ENCODE assay signal across 9 cellular contexts in the genomic region with DNA sequence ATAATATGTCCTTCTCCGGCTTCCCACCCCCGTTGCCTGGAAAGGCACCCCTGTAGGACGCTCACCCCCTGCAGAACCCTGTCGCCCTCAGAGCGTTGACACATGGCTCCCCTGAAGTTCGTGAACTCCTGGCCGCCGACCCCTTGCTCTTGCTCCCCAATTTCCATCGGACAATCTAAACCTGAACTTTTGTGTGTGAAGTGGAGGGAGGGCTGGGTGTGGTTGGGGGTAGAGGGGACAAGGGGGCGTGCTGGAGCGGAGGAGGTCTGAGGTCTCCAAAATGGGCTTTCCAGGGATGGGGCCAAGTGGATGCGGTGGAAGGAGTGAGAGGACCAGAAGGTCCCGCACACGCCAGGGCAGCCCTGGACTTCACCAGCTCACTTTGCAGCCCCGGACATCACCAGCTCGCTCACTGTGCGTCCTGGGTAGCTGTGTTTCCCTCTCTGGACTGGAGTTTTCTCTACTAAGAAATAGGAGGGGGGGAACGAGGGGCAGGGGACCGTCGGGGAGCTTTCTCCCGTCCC. TPM values are rescaled to one million over a fixed set of nuclear protein-coding genes. Genes with fewer than 3 reads are reported as not detected.
A peak's percentile ranks its signal among the peaks of the same experiment; 100 is the strongest.
DNase-seq lines count a peak whose midpoint lies in the region; ATAC-seq and TF ChIP-seq lines count a peak whose summit lies in the region.
"Had no signal": no experiment of that assay in that cellular context is flagged by ENCODE, and none has a peak within 500 bp of the region (broad histone marks: within the 10 kb centered on the region; RNA-seq: fewer than 3 reads in every experiment).

No MANE protein-coding gene starts in this region.

- no peak for DNase-seq in CD4-positive, CD25-positive, alpha-beta regulatory T cell
- DNase-seq in RWPE2 (ENCODE audit: low spot score) (no peak), esophagus squamous epithelium (lab: John Stamatoyannopoulos, UW) (no peak), neuronal stem cell (ENCODE audit: low spot score) (no peak), cerebellum (ENCODE audit: low spot score) (no peak), midbrain (lab: John Stamatoyannopoulos, UW) (no peak), SHP77 (lab: John Stamatoyannopoulos, UW) (no peak), left lobe of liver (ENCODE audit: low spot score) (no peak)

- no peak overlapping the region for H3K23ac ChIP-seq in neuronal stem cell (ENCODE audit: low read depth, low read length, poor library complexity)

- peak overlapping the region; percentile 99 for H2BK12ac ChIP-seq in neuronal stem cell (ENCODE audit: low read length)

- H3K9ac ChIP-seq in neuronal stem cell (ENCODE audit: low read depth, low read length, poor library complexity): peak overlapping the region; percentile 65

- peak overlapping the region; percentile 44 for H2BK5ac ChIP-seq in neuronal stem cell (ENCODE audit: low read length)

- H3K36me3 Mint-ChIP-seq in CD4-positive, CD25-positive, alpha-beta regulatory T cell: no peaks in the 10 kb centered on the region

- H3K4me3 Mint-ChIP-seq in CD4-positive, CD25-positive, alpha-beta regulatory T cell: peak overlapping the region; percentile 77 to 90 (median 86)

- peak overlapping the region; percentile 69 for H3K4me3 ChIP-seq in CD4-positive, CD25-positive, alpha-beta regulatory T cell (ENCODE audit: low read depth, low read length)
- H3K4me3 ChIP-seq in RWPE2 (ENCODE audit: severe bottlenecking) (peak overlapping the region; percentile 35), esophagus squamous epithelium (peak overlapping the region; percentile 28 to 63 (median 50)), neuronal stem cell (ENCODE audit: low read length in 2 of 2) (peak overlapping the region; percentile 46 to 67)

- H3K36me3 ChIP-seq in CD4-positive, CD25-positive, alpha-beta regulatory T cell (ENCODE audit: control insufficient read depth, insufficient read depth, low read length): no peaks in the 10 kb centered on the region
- no peaks in the 10 kb centered on the region for H3K36me3 ChIP-seq in RWPE2 (ENCODE audit: low read depth)
- no peaks in the 10 kb centered on the region for H3K36me3 ChIP-seq in esophagus squamous epithelium
- no peaks in the 10 kb centered on the region for H3K36me3 ChIP-seq in neuronal stem cell (replicated peaks in 1 of 2; ENCODE audit: control insufficient read depth in 2 of 2, insufficient read depth in 2 of 2, low read length in 2 of 2)

- H4K91ac ChIP-seq in neuronal stem cell (ENCODE audit: low read depth, low read length, poor library complexity): no peak overlapping the region

- ATAC-seq in CD4-positive, CD25-positive, alpha-beta regulatory T cell (ENCODE audit: low read depth in 2 of 2): peak in 1 of 2 donors; percentile 3
- no peak for ATAC-seq in RWPE2 (ENCODE audit: low read depth)
- no peak for ATAC-seq in left lobe of liver

- H3K27me3 ChIP-seq in CD4-positive, CD25-positive, alpha-beta regulatory T cell (ENCODE audit: control insufficient read depth, insufficient read depth, low read length): peaks cover 4% of the 10 kb centered on the region
- H3K27me3 ChIP-seq in RWPE2 (ENCODE audit: insufficient read depth, poor library complexity, severe bottlenecking) (no peaks in the 10 kb centered on the region), esophagus squamous epithelium (peaks cover 0 to 44% (median 2%) of the 10 kb centered on the region in 4 donors), neuronal stem cell (ENCODE audit: control insufficient read depth in 3 of 3, insufficient read depth in 3 of 3, low read depth in 1 of 3, low read length in 3 of 3) (peaks cover 0 to 53% (median 5%) of the 10 kb centered on the region in 3 experiments)

- H3K27ac ChIP-seq in CD4-positive, CD25-positive, alpha-beta regulatory T cell (ENCODE audit: insufficient read depth, low read length, poor library complexity, severe bottlenecking): no peak overlapping the region
- H3K27ac ChIP-seq in RWPE2 (ENCODE audit: poor library complexity, severe bottlenecking): no peak overlapping the region
- peak overlapping the region; percentile 1 to 49 (median 41) for H3K27ac ChIP-seq in esophagus squamous epithelium
- H3K27ac ChIP-seq in neuronal stem cell (replicated peaks; ENCODE audit: low read length): no peak overlapping the region

- peak overlapping the region; percentile 53 for H3K4ac ChIP-seq in neuronal stem cell (ENCODE audit: low read length)

- peak overlapping the region; percentile 66 for H3K14ac ChIP-seq in neuronal stem cell (ENCODE audit: low read length)

- no peak overlapping the region for H4K8ac ChIP-seq in neuronal stem cell (ENCODE audit: low read depth, low read length)

- TF ChIP-seq CTCF in RWPE2 (IDR thresholded peaks at IDR 0.05; ENCODE audit: poor library complexity, severe bottlenecking): no peak
- TF ChIP-seq CTCF in esophagus squamous epithelium (IDR thresholded peaks at IDR 0.05): no peak

- peak overlapping the region; percentile 91 for H3K18ac ChIP-seq in neuronal stem cell (ENCODE audit: low read length)

- peaks cover 0 to 12% (median 5%) of the 10 kb centered on the region in 4 donors for H3K4me1 Mint-ChIP-seq in CD4-positive, CD25-positive, alpha-beta regulatory T cell

- no peak for TF ChIP-seq POLR2A in esophagus squamous epithelium (IDR thresholded peaks at IDR 0.05)

- H3K9me3 Mint-ChIP-seq in CD4-positive, CD25-positive, alpha-beta regulatory T cell: peaks cover 0 to 1% (median 0%) of the 10 kb centered on the region in 7 donors

- H3K9me3 ChIP-seq in CD4-positive, CD25-positive, alpha-beta regulatory T cell (ENCODE audit: control insufficient read depth in 2 of 2, low read length in 2 of 2): no peaks in the 10 kb centered on the region
- no peaks in the 10 kb centered on the region for H3K9me3 ChIP-seq in RWPE2 (ENCODE audit: severe bottlenecking)
- H3K9me3 ChIP-seq in esophagus squamous epithelium: no peaks in the 10 kb centered on the region
- no peaks in the 10 kb centered on the region for H3K9me3 ChIP-seq in neuronal stem cell (replicated peaks in 1 of 2; ENCODE audit: control insufficient read depth in 2 of 2, insufficient read depth in 1 of 2, low read depth in 1 of 2, low read length in 2 of 2)

- peak overlapping the region; percentile 97 for H2BK15ac ChIP-seq in neuronal stem cell (ENCODE audit: low read length)

- peaks cover 32% of the 10 kb centered on the region for H3K27me3 Mint-ChIP-seq in CD4-positive, CD25-positive, alpha-beta regulatory T cell

- H2AK5ac ChIP-seq in neuronal stem cell (ENCODE audit: low read depth, low read length): peak overlapping the region; percentile 96

- peak overlapping the region; percentile 83 for H3K4me2 ChIP-seq in neuronal stem cell (ENCODE audit: insufficient read depth, low read length, poor library complexity, severe bottlenecking)

- H2BK120ac ChIP-seq in neuronal stem cell (ENCODE audit: low read depth, low read length): no peak overlapping the region

- 9 to 10% methylated on average over 4 to 13 of the region's 21 CpGs for WGBS in esophagus squamous epithelium, 2 donors
- no CpG with 5 or more reads among the region's 21 CpGs for WGBS in neuronal stem cell (ENCODE audit: extremely low coverage in 2 of 2, insufficient read length in 2 of 2, insufficient replicate concordance in 1 of 2), 2 donors

- intact Hi-C loops in esophagus squamous epithelium (cut with DNase I): no loop called here

- no peak overlapping the region for H3K27ac Mint-ChIP-seq in CD4-positive, CD25-positive, alpha-beta regulatory T cell

- peak overlapping the region; percentile 98 for H2AFZ ChIP-seq in neuronal stem cell (ENCODE audit: low read length)

- no peaks in the 10 kb centered on the region for H3K79me1 ChIP-seq in neuronal stem cell (ENCODE audit: low read depth, low read length)

- H3K4me1 ChIP-seq in CD4-positive, CD25-positive, alpha-beta regulatory T cell (ENCODE audit: control insufficient read depth, insufficient read depth, low read length, poor library complexity, severe bottlenecking): peaks cover 17% of the 10 kb centered on the region
- H3K4me1 ChIP-seq in RWPE2 (ENCODE audit: insufficient read depth, poor library complexity, severe bottlenecking) (peaks cover 23% of the 10 kb centered on the region), esophagus squamous epithelium (peaks cover 18 to 53% (median 23%) of the 10 kb centered on the region in 3 donors), neuronal stem cell (ENCODE audit: control insufficient read depth in 2 of 2, insufficient read depth in 1 of 2, low read depth in 1 of 2, low read length in 2 of 2) (peaks cover 6 to 37% of the 10 kb centered on the region in 2 donors)

RNA-seq across cellular contexts. Expression of a gene that starts 18.6 kb away (rescaled TPM):
- not detected for total RNA-seq in CD4-positive, CD25-positive, alpha-beta regulatory T cell
- polyA plus RNA-seq in CD4-positive, CD25-positive, alpha-beta regulatory T cell: not detected
- total RNA-seq in esophagus squamous epithelium (1 to 10 TPM in 1 of 4 donors, under 1 TPM in 3; 0.13 to 2.1 (median 0.63) TPM), cerebellum (2.4 TPM), left lobe of liver (0.30 TPM)
- polyA plus RNA-seq in neuronal stem cell (2013, experiment 1 of 2): 8.4 TPM
- polyA plus RNA-seq in neuronal stem cell (2013, experiment 2 of 2): 8.8 TPM
- total RNA-seq: T-helper 1 cell treated with Interleukin-12 subunit alpha and Interleukin-12 subunit beta and Interleukin-4 antibody, amounts not matched to agents 30 ng/mL and 1 ng/mL, for 36 hours had no signal

RNA-seq across cellular contexts. Expression of a gene that starts 51.2 kb away (rescaled TPM):
- 234 TPM for total RNA-seq in CD4-positive, CD25-positive, alpha-beta regulatory T cell
- 10 to 100 TPM; 36.6 to 48.6 (median 44.8) TPM for polyA plus RNA-seq in CD4-positive, CD25-positive, alpha-beta regulatory T cell
- total RNA-seq in esophagus squamous epithelium (10 to 100 TPM; 38.5 to 53.1 (median 45.7) TPM), cerebellum (48.1 TPM), left lobe of liver (13.0 TPM)
- 33.3 TPM for polyA plus RNA-seq in neuronal stem cell (2013, experiment 1 of 2)
- 32.3 TPM for polyA plus RNA-seq in neuronal stem cell (2013, experiment 2 of 2)

Comparison
In these comparisons a context has a peak if more than half of its experiments do, and no peak if none do; other contexts are left out.
1. H3K27ac ChIP-seq: peak in esophagus squamous epithelium (4 of 4); none in CD4-positive, CD25-positive, alpha-beta regulatory T cell (single experiment), RWPE2 (single experiment) and neuronal stem cell (single experiment).
2. Peak in every context shown above with its lines, with median percentiles within 50 percentile points of each other: H3K4me3 ChIP-seq.